37 cellular contexts compared by ENCODE assay signal in the genomic region with DNA sequence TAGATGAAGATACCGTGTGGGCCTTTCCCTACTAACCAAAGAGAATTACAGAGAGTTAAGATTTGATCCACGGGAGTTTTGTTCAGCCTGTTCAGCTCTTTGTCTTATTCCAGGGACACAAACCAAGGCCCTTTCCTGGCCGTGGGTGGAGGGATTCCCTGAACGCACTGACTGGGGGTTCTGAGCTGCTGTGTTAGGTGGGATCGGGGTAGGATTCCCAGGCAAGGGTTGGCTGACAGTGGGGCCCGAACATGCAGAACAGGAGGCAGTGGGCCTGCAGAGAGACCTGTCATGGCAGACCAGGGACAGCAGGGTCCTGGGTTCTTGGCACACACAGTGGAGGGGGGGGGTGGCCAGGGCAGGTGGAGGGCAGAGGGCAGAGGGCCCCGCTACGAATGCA.
"Had no signal": no experiment of that assay in that cellular context is flagged by ENCODE, and none has a peak within 500 bp of the region (broad histone marks: within the 10 kb centered on the region; RNA-seq: fewer than 3 reads in every experiment).

No MANE protein-coding gene starts in this region.

- H3K27me3 Mint-ChIP-seq: activated CD4-positive, alpha-beta T cell treated with anti-CD3 and anti-CD28 coated beads for 36 hours; activated naive CD4-positive, alpha-beta T cell treated with anti-CD3 and anti-CD28 coated beads, Interleukin-2, amount 50 U/mL, for 24 hours; activated naive CD8-positive, alpha-beta T cell; activated naive CD8-positive, alpha-beta T cell treated with anti-CD3 and anti-CD28 coated beads, Interleukin-2, amount 50 U/mL, for 24 hours; activated T-cell treated with anti-CD3 and anti-CD28 coated beads, Interleukin-2, amount 50 U/mL, for 24 hours had no signal

- H3K4me1 ChIP-seq: ascending aorta had no signal

- H3K36me3 Mint-ChIP-seq: activated CD8-positive, alpha-beta memory T cell treated with anti-CD3 and anti-CD28 coated beads, Interleukin-2, amount 10 ng/mL, durations not matched to agents 7 days and 5 days; activated naive CD4-positive, alpha-beta T cell treated with anti-CD3 and anti-CD28 coated beads, Interleukin-2, amount 10 ng/mL, durations not matched to agents 7 days and 5 days; activated naive CD4-positive, alpha-beta T cell treated with anti-CD3 and anti-CD28 coated beads, Interleukin-2, amount 50 U/mL, for 24 hours; activated naive CD8-positive, alpha-beta T cell; activated naive CD8-positive, alpha-beta T cell treated with anti-CD3 and anti-CD28 coated beads, Interleukin-2, amount 10 ng/mL, durations not matched to agents 7 days and 5 days; brain; WTC11 had no signal

- H3K27ac Mint-ChIP-seq: activated CD4-positive, alpha-beta memory T cell treated with anti-CD3 and anti-CD28 coated beads, Interleukin-2, amount 10 ng/mL, durations not matched to agents 7 days and 5 days; activated CD4-positive, alpha-beta T cell treated with anti-CD3 and anti-CD28 coated beads for 36 hours; activated CD4-positive, alpha-beta T cell treated with anti-CD3 and anti-CD28 coated beads, Interleukin-2, amount 10 ng/mL, durations not matched to agents 7 days and 5 days; activated CD8-positive, alpha-beta memory T cell treated with anti-CD3 and anti-CD28 coated beads, Interleukin-2, amount 10 ng/mL, durations not matched to agents 7 days and 5 days; activated CD8-positive, alpha-beta T cell treated with anti-CD3 and anti-CD28 coated beads, Interleukin-2, amount 10 ng/mL, durations not matched to agents 7 days and 5 days; activated naive CD4-positive, alpha-beta T cell treated with anti-CD3 and anti-CD28 coated beads, Interleukin-2, amount 10 ng/mL, durations not matched to agents 7 days and 5 days; activated naive CD4-positive, alpha-beta T cell treated with anti-CD3 and anti-CD28 coated beads, Interleukin-2, amount 50 U/mL, for 24 hours; activated naive CD8-positive, alpha-beta T cell; activated naive CD8-positive, alpha-beta T cell treated with anti-CD3 and anti-CD28 coated beads, Interleukin-2, amount 10 ng/mL, durations not matched to agents 7 days and 5 days; activated naive CD8-positive, alpha-beta T cell treated with anti-CD3 and anti-CD28 coated beads, Interleukin-2, amount 50 U/mL, for 24 hours; activated T-cell treated with anti-CD3 and anti-CD28 coated beads, Interleukin-2, amount 50 U/mL, for 24 hours; activated T-helper 2 cell treated with anti-CD3 and anti-CD28 coated beads, Interferon-gamma antibody, Interleukin-2, Interleukin-4, amounts not matched to agents 10 μg/mL and 5 μg/mL and 100 μg/mL, durations not matched to agents 14 hours and 24 hours and 36 hours; brain; T-helper 1 cell treated with Interleukin-12 subunit alpha and Interleukin-12 subunit beta and Interleukin-4 antibody, amounts not matched to agents 30 μg/mL and 1 μg/mL, for 36 hours; T-helper 2 cell treated with Interferon-gamma antibody and Interleukin-4, amounts not matched to agents 5 μg/mL and 100 μg/mL, for 36 hours; WTC11 had no signal

- H3K27ac ChIP-seq: ascending aorta, cardiac muscle cell, WERI-Rb-1 had no signal

- DNase-seq: activated CD4-positive, alpha-beta memory T cell treated with anti-CD3 and anti-CD28 coated beads, Interleukin-2, amount 10 ng/mL, durations not matched to agents 7 days and 5 days; activated CD4-positive, alpha-beta T cell treated with anti-CD3 and anti-CD28 coated beads for 1 hour; activated CD4-positive, alpha-beta T cell treated with anti-CD3 and anti-CD28 coated beads for 36 hours; activated CD4-positive, alpha-beta T cell treated with anti-CD3 and anti-CD28 coated beads for 48 hours; activated CD4-positive, alpha-beta T cell treated with anti-CD3 and anti-CD28 coated beads, Interleukin-2, amount 10 ng/mL, durations not matched to agents 7 days and 5 days; activated CD4-positive, alpha-beta T cell treated with anti-CD3 and anti-CD28 coated beads, Interleukin-2, amount 50 U/mL, for 48 hours; activated CD4-positive, CD25-positive, alpha-beta regulatory T cell; activated CD8-positive, alpha-beta memory T cell treated with anti-CD3 and anti-CD28 coated beads for 24 hours; activated CD8-positive, alpha-beta memory T cell treated with anti-CD3 and anti-CD28 coated beads, Interleukin-2, amount 10 ng/mL, durations not matched to agents 7 days and 5 days; activated CD8-positive, alpha-beta memory T cell treated with anti-CD3 and anti-CD28 coated beads, Interleukin-2, amount 50 U/mL, for 48 hours; activated CD8-positive, alpha-beta T cell treated with anti-CD3 and anti-CD28 coated beads, Interleukin-2, amount 10 ng/mL, durations not matched to agents 7 days and 5 days; activated effector memory CD4-positive, alpha-beta T cell treated with Interleukin-2 at 50 U/mL for 16 hours; activated gamma-delta T cell; activated naive CD4-positive, alpha-beta T cell treated with anti-CD3 and anti-CD28 coated beads, Interleukin-2, amount 10 ng/mL, durations not matched to agents 7 days and 5 days; activated naive CD4-positive, alpha-beta T cell treated with Interleukin-2 at 50 U/mL for 16 hours; activated naive CD8-positive, alpha-beta T cell treated with anti-CD3 and anti-CD28 coated beads, Interleukin-2, amount 10 ng/mL, durations not matched to agents 7 days and 5 days; activated naive CD8-positive, alpha-beta T cell treated with anti-CD3 and anti-CD28 coated beads, Interleukin-2, amount 50 U/mL, for 24 hours; activated T-cell treated with anti-CD3 and anti-CD28 coated beads, Interleukin-2, amount 50 U/mL, for 24 hours; activated T-cell treated with anti-CD3 and anti-CD28 coated beads, Interleukin-2, amount 50 U/mL, for 48 hours; amygdala; anterior cingulate cortex; caudate nucleus; cerebellar nuclear complex; T-helper 1 cell; T-helper 2 cell; T-helper 9 cell; WERI-Rb-1 had no signal

- H3K9me3 Mint-ChIP-seq: activated CD4-positive, alpha-beta memory T cell treated with anti-CD3 and anti-CD28 coated beads, Interleukin-2, amount 10 ng/mL, durations not matched to agents 7 days and 5 days; activated CD4-positive, alpha-beta T cell treated with anti-CD3 and anti-CD28 coated beads, Interleukin-2, amount 10 ng/mL, durations not matched to agents 7 days and 5 days; activated naive CD4-positive, alpha-beta T cell treated with anti-CD3 and anti-CD28 coated beads, Interleukin-2, amount 10 ng/mL, durations not matched to agents 7 days and 5 days; activated naive CD4-positive, alpha-beta T cell treated with anti-CD3 and anti-CD28 coated beads, Interleukin-2, amount 50 U/mL, for 24 hours; activated naive CD8-positive, alpha-beta T cell treated with anti-CD3 and anti-CD28 coated beads, Interleukin-2, amount 10 ng/mL, durations not matched to agents 7 days and 5 days; activated naive CD8-positive, alpha-beta T cell treated with anti-CD3 and anti-CD28 coated beads, Interleukin-2, amount 50 U/mL, for 24 hours; activated T-cell treated with anti-CD3 and anti-CD28 coated beads, Interleukin-2, amount 50 U/mL, for 24 hours; activated T-helper 2 cell treated with anti-CD3 and anti-CD28 coated beads, Interferon-gamma antibody, Interleukin-2, Interleukin-4, amounts not matched to agents 10 μg/mL and 5 μg/mL and 100 μg/mL, durations not matched to agents 14 hours and 24 hours and 36 hours; central memory CD8-positive, alpha-beta T cell; T-helper 1 cell treated with Interleukin-12 subunit alpha and Interleukin-12 subunit beta and Interleukin-4 antibody, amounts not matched to agents 30 μg/mL and 1 μg/mL, for 36 hours; T-helper 2 cell treated with Interferon-gamma antibody and Interleukin-4, amounts not matched to agents 5 μg/mL and 100 μg/mL, for 36 hours; WTC11 had no signal

- H3K9me3 ChIP-seq: ascending aorta had no signal

- H3K4me3 ChIP-seq: ascending aorta, cardiac muscle cell had no signal

- H3K36me3 ChIP-seq: ascending aorta, cardiac muscle cell, WERI-Rb-1 had no signal

- H3K4me3 Mint-ChIP-seq: activated CD4-positive, alpha-beta memory T cell treated with anti-CD3 and anti-CD28 coated beads, Interleukin-2, amount 10 ng/mL, durations not matched to agents 7 days and 5 days; activated CD4-positive, alpha-beta T cell treated with anti-CD3 and anti-CD28 coated beads for 36 hours; activated CD4-positive, alpha-beta T cell treated with anti-CD3 and anti-CD28 coated beads, Interleukin-2, amount 10 ng/mL, durations not matched to agents 7 days and 5 days; activated CD8-positive, alpha-beta memory T cell treated with anti-CD3 and anti-CD28 coated beads, Interleukin-2, amount 10 ng/mL, durations not matched to agents 7 days and 5 days; activated CD8-positive, alpha-beta T cell treated with anti-CD3 and anti-CD28 coated beads, Interleukin-2, amount 10 ng/mL, durations not matched to agents 7 days and 5 days; activated naive CD4-positive, alpha-beta T cell treated with anti-CD3 and anti-CD28 coated beads, Interleukin-2, amount 10 ng/mL, durations not matched to agents 7 days and 5 days; activated naive CD4-positive, alpha-beta T cell treated with anti-CD3 and anti-CD28 coated beads, Interleukin-2, amount 50 U/mL, for 24 hours; activated naive CD8-positive, alpha-beta T cell; activated naive CD8-positive, alpha-beta T cell treated with anti-CD3 and anti-CD28 coated beads, Interleukin-2, amount 10 ng/mL, durations not matched to agents 7 days and 5 days; activated naive CD8-positive, alpha-beta T cell treated with anti-CD3 and anti-CD28 coated beads, Interleukin-2, amount 50 U/mL, for 24 hours; activated T-cell treated with anti-CD3 and anti-CD28 coated beads, Interleukin-2, amount 50 U/mL, for 24 hours; brain; central memory CD8-positive, alpha-beta T cell; T-helper 1 cell treated with Interleukin-12 subunit alpha and Interleukin-12 subunit beta and Interleukin-4 antibody, amounts not matched to agents 30 μg/mL and 1 μg/mL, for 36 hours; T-helper 2 cell treated with Interferon-gamma antibody and Interleukin-4, amounts not matched to agents 5 μg/mL and 100 μg/mL, for 36 hours; WTC11 had no signal
